ENCODE assay signal across 1 cellular context in the genomic region with DNA sequence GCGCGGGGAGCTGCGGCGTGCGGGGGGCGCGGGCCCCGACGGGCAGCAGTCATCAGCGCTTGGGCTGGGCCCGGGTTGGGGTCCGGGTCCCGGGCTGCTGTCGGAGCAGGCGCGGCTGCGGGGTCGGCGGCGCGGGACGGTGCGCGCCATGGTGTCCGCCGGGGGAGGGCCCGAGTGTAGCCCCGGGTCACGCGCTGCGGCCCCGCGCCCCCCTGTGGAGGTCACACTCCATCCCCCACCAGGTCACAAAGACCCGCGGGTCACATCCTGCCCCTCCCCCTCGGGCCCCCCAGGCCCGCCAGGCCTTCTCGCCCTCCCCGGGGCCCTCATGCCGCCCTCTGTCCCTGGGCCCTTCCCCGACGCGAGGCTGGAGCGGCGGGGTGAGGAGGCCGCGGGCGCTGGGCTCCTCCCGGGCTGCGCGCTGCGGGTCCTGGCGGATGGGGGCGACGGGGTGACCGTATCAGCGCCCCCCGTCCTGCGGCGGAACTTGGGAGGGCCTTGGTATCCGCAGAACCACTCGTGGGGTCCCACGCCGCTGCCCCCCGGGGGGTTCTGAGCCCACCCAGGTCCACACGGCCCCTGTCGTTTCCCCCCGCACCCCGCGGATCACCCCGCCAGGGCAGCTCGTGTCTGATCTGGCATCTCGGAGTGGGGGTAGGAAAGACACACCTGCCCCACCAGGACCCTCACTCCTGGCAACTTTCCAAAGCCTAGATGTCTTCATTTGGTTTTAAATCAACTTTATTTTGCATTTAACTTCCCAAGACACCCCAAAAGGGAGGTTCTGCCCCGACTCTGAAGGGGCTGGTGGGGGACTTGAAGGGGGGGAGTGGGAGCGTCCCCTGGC.
TF ChIP-seq lines count a peak whose summit lies in the region.

No MANE protein-coding gene starts in this region.

TF ChIP-seq in H1, 55 proteins besides CTCF, POLR2A, EP300 and RAD21:
- TF ChIP-seq CTBP2 (IDR thresholded peaks at IDR 0.05; ENCODE audit: borderline replicate concordance, insufficient read depth, insufficient read length, low read length), result peak; percentile 29
- TF ChIP-seq SIRT6 (IDR thresholded peaks at IDR 0.05; ENCODE audit: low read length), result no peak
- TF ChIP-seq ATF2 (IDR thresholded peaks at IDR 0.05; ENCODE audit: low read length), result no peak
- TF ChIP-seq YY1 (IDR thresholded peaks at IDR 0.05; ENCODE audit: low read depth, low read length), result no peak
- no peak for TF ChIP-seq HDAC6 (IDR thresholded peaks at IDR 0.05; ENCODE audit: low read depth, low read length)
- no peak for TF ChIP-seq JUN (IDR thresholded peaks at IDR 0.05; ENCODE audit: low read depth, low read length)
- no peak for TF ChIP-seq E2F6 (IDR thresholded peaks at IDR 0.05)
- peak; percentile 32; the same call in 1 of the 2 replicates for TF ChIP-seq SUZ12 (IDR thresholded peaks at IDR 0.05; ENCODE audit: low read length)
